ENCODE assay signal across 11 cellular contexts in genomic region chr12:68675098-68675842, GRCh38. TPM values are rescaled to one million over a fixed set of nuclear protein-coding genes. Genes with fewer than 3 reads are reported as not detected.
DNase-seq lines count a peak whose midpoint lies in the region; ATAC-seq and TF ChIP-seq lines count a peak whose summit lies in the region.
"Had no signal": no experiment of that assay in that cellular context is flagged by ENCODE, and none has a peak within 500 bp of the region (broad histone marks: within the 10 kb centered on the region; RNA-seq: fewer than 3 reads in every experiment).

No MANE protein-coding gene starts in this region.

- no peaks in the 10 kb centered on the region for H3K36me3 ChIP-seq in uterus

- H3K27ac Mint-ChIP-seq in central memory CD8-positive, alpha-beta T cell (ENCODE audit: low read depth): peak overlapping the region; percentile 61

- intact Hi-C loops in uterus (cut with DNase I; ENCODE audit: low total_unique reads): no loop called here

- no peak overlapping the region for H3K27ac ChIP-seq in uterus
- H3K27ac ChIP-seq in caudate nucleus (ENCODE audit: low read depth, low read length): no peak overlapping the region

- peaks cover 2% of the 10 kb centered on the region for H3K36me3 Mint-ChIP-seq in central memory CD8-positive, alpha-beta T cell (ENCODE audit: insufficient read depth)

- H3K9me3 Mint-ChIP-seq in central memory CD8-positive, alpha-beta T cell: no peaks in the 10 kb centered on the region
- H3K9me3 Mint-ChIP-seq: naive B cell had no signal

- no peak for TF ChIP-seq POLR2A in uterus (IDR thresholded peaks at IDR 0.05)

- TF ChIP-seq CTCF in uterus (IDR thresholded peaks at IDR 0.05): no peak

- DNase-seq in EH (ENCODE audit: low read depth) (peak; percentile 48), HUDEP-2 (lab: John Stamatoyannopoulos, UW; ENCODE audit: unreplicated experiment in 76 of 76) (no peak), uterus (no peak), NCI-H1092 treated with DMSO at 0.1 percent for 48 hours (lab: John Stamatoyannopoulos, UW) (no peak), caudate nucleus (lab: John Stamatoyannopoulos, UW) (no peak)
- peak; percentile 44 for DNase-seq in activated CD4-positive, CD25-positive, alpha-beta regulatory T cell treated with anti-CD3 and anti-CD28 coated beads, Interleukin-2, amount 50 U/mL, for 72 hours
- DNase-seq in central memory CD8-positive, alpha-beta T cell (ENCODE audit: low spot score in 2 of 2): peak; percentile 34 to 60
- peak; percentile 45 for DNase-seq in stimulated activated CD4-positive, alpha-beta T cell treated with anti-CD3 and anti-CD28 coated beads, Interleukin-2, amount 100 ng/mL, for 4 hours (ENCODE audit: low read depth)
- DNase-seq: GDM1, naive B cell, RPMI8226 had no signal

- H3K4me3 ChIP-seq in uterus: no peak overlapping the region

- H3K27me3 ChIP-seq in uterus: no peaks in the 10 kb centered on the region

- H3K4me3 Mint-ChIP-seq in central memory CD8-positive, alpha-beta T cell: peak overlapping the region; percentile 53

- H3K4me1 Mint-ChIP-seq in central memory CD8-positive, alpha-beta T cell: peaks cover 37% of the 10 kb centered on the region

- peak; percentile 99 for ATAC-seq in central memory CD8-positive, alpha-beta T cell (replicated peaks; ENCODE audit: extremely low read depth, poor library complexity, severe bottlenecking)

- H3K4me1 ChIP-seq in uterus: no peaks in the 10 kb centered on the region

- H3K27me3 Mint-ChIP-seq in central memory CD8-positive, alpha-beta T cell: no peaks in the 10 kb centered on the region
- H3K27me3 Mint-ChIP-seq: naive B cell had no signal

- no peaks in the 10 kb centered on the region for H3K9me3 ChIP-seq in uterus

RNA-seq across cellular contexts. Expression of gene NUP107, which starts 11.5 kb away (rescaled TPM):
- 100 to 1,000 TPM in 1 of 4 donors, 10 to 100 TPM in 3; 56.9 to 114 (median 78.9) TPM for total RNA-seq in uterus

Comparison
In these comparisons a context has a peak if more than half of its experiments do, and no peak if none do; other contexts are left out.
1. DNase-seq: peak in EH (single experiment), activated CD4-positive, CD25-positive, alpha-beta regulatory T cell treated with anti-CD3 and anti-CD28 coated beads, Interleukin-2, amount 50 U/mL, for 72 hours (single experiment), central memory CD8-positive, alpha-beta T cell (2 of 2) and stimulated activated CD4-positive, alpha-beta T cell treated with anti-CD3 and anti-CD28 coated beads, Interleukin-2, amount 100 ng/mL, for 4 hours (single experiment); none in HUDEP-2 (0 of 76), uterus (0 of 2), NCI-H1092 treated with DMSO at 0.1 percent for 48 hours (single experiment) and caudate nucleus (0 of 61).